ENCODE assay signal across 8 cellular contexts in the genomic region with DNA sequence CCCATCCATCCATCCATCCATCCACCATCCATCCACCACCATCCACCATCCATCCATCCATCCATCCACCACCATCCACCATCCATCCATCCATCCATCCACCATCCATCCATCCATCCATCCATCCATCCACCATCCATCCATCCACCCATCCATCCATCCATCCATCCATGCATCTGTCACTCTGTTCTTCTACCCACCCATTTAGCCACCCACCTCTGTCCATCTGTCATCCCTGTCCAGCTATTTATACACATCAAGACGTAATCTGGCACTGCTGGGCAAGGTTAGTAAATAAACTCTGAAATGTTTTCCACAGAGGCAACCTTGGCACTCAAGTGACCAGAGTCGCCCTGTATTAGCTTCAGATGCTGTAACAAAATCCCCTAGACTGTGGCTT.
"Had no signal": no experiment of that assay in that cellular context is flagged by ENCODE, and none has a peak within 500 bp of the region (broad histone marks: within the 10 kb centered on the region; RNA-seq: fewer than 3 reads in every experiment).

No MANE protein-coding gene starts in this region.

- H3K36me3 ChIP-seq: HAP-1 had no signal

- H3K4me3 ChIP-seq: GM23248, HAP-1, K562 had no signal

- DNase-seq: GM23248, GOT3, H7 had no signal

- H2AFZ ChIP-seq: GM23248 had no signal

- H3K9ac ChIP-seq: GM23248 had no signal

- H3K9me3 ChIP-seq: HAP-1 had no signal

- H3K27ac ChIP-seq: GM23248, HL-60 had no signal

- H3K4me1 ChIP-seq: HAP-1 had no signal

- ATAC-seq: HCT116, HepG2, K562 had no signal
